In the genomic region with DNA sequence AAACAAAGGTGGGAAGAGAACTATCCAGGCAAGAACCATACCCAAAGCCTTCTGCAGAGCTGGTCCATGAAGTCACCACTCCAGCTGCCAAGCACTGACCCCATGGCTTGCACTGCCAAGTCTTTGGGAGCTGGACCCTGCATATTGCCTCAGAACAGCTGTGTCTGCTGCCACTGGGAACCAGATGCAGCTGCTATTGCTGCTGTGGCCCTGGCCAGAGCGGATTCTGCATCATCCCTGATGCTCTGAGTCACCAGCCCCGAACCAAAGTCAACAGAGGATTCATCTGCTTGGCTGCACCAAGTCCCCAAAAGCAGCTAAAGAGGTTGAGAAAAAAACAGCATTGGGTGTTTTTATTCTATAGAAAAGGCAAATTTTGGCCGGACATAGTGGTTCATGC, we compare ENCODE assay signal across 12 cellular contexts. TPM values are rescaled to one million over a fixed set of nuclear protein-coding genes. Genes with fewer than 3 reads are reported as not detected.
DNase-seq lines count a peak whose midpoint lies in the region; ATAC-seq and TF ChIP-seq lines count a peak whose summit lies in the region.
"Had no signal": no experiment of that assay in that cellular context is flagged by ENCODE, and none has a peak within 500 bp of the region (broad histone marks: within the 10 kb centered on the region; RNA-seq: fewer than 3 reads in every experiment).

No MANE protein-coding gene starts in this region.

- no peak for TF ChIP-seq CTCF in osteocyte (IDR thresholded peaks at IDR 0.05)
- TF ChIP-seq CTCF in hepatocyte (IDR thresholded peaks at IDR 0.05; ENCODE audit: poor library complexity) = no peak

- H3K27me3 ChIP-seq in hepatocyte = no peaks in the 10 kb centered on the region
- H3K27me3 ChIP-seq: right lobe of liver had no signal

- H3K27ac ChIP-seq in hepatocyte = no peak overlapping the region
- H3K27ac ChIP-seq: right lobe of liver had no signal

- H3K9me3 ChIP-seq in hepatocyte (ENCODE audit: low read depth) = no peaks in the 10 kb centered on the region
- H3K9me3 ChIP-seq: right lobe of liver had no signal

- no peak for ATAC-seq in stimulated activated naive CD8-positive, alpha-beta T cell treated with anti-CD3 and anti-CD28 coated beads, Interleukin-15, amount 100 ng/mL, for 72 hours

- H3K36me3 Mint-ChIP-seq in osteocyte (ENCODE audit: unreplicated experiment) = no peaks in the 10 kb centered on the region
- H3K36me3 Mint-ChIP-seq: activated naive CD8-positive, alpha-beta T cell treated with anti-CD3 and anti-CD28 coated beads for 36 hours had no signal

- peak; percentile 98 for DNase-seq in DMS53 (lab: John Stamatoyannopoulos, UW)
- DNase-seq in SHP77 treated with DMSO at 0.1 percent for 48 hours (lab: John Stamatoyannopoulos, UW) = peak; percentile 56
- peak; percentile 95 for DNase-seq in fibroblast of peridontal ligament (ENCODE audit: extremely low read depth)
- DNase-seq in osteocyte (ENCODE audit: extremely low spot score, unreplicated experiment) = no peak
- DNase-seq in stimulated activated naive CD8-positive, alpha-beta T cell treated with anti-CD3 and anti-CD28 coated beads, Interleukin-15, amount 100 ng/mL, for 72 hours = no peak
- no peak for DNase-seq in hepatocyte (ENCODE audit: low spot score)
- no peak for DNase-seq in activated CD4-positive, CD25-positive, alpha-beta regulatory T cell treated with anti-CD3 and anti-CD28 coated beads, Interleukin-2, amount 50 U/mL, for 72 hours
- DNase-seq in NCI-H1092 (lab: John Stamatoyannopoulos, UW) = no peak
- DNase-seq: activated naive CD8-positive, alpha-beta T cell treated with anti-CD3 and anti-CD28 coated beads for 36 hours; NCI-H2107; right lobe of liver had no signal

- no peaks in the 10 kb centered on the region for H3K9me3 Mint-ChIP-seq in osteocyte (ENCODE audit: unreplicated experiment)
- H3K9me3 Mint-ChIP-seq in stimulated activated naive CD8-positive, alpha-beta T cell treated with anti-CD3 and anti-CD28 coated beads, Interleukin-15, amount 100 ng/mL, for 72 hours = no peaks in the 10 kb centered on the region
- H3K9me3 Mint-ChIP-seq: activated naive CD8-positive, alpha-beta T cell treated with anti-CD3 and anti-CD28 coated beads for 36 hours had no signal

- peaks cover 35% of the 10 kb centered on the region for H3K4me1 Mint-ChIP-seq in osteocyte (ENCODE audit: unreplicated experiment)
- no peaks in the 10 kb centered on the region for H3K4me1 Mint-ChIP-seq in stimulated activated naive CD8-positive, alpha-beta T cell treated with anti-CD3 and anti-CD28 coated beads, Interleukin-15, amount 100 ng/mL, for 72 hours
- H3K4me1 Mint-ChIP-seq: activated naive CD8-positive, alpha-beta T cell treated with anti-CD3 and anti-CD28 coated beads for 36 hours had no signal

- no peaks in the 10 kb centered on the region for H3K27me3 Mint-ChIP-seq in osteocyte (ENCODE audit: unreplicated experiment)
- no peaks in the 10 kb centered on the region for H3K27me3 Mint-ChIP-seq in stimulated activated naive CD8-positive, alpha-beta T cell treated with anti-CD3 and anti-CD28 coated beads, Interleukin-15, amount 100 ng/mL, for 72 hours
- H3K27me3 Mint-ChIP-seq: activated naive CD8-positive, alpha-beta T cell treated with anti-CD3 and anti-CD28 coated beads for 36 hours had no signal

- WGBS in hepatocyte (ENCODE audit: low lambda C conversion rate, missing lambda C conversion rate) = 84% methylated on average over 3 of the region's 3 CpGs

- no peaks in the 10 kb centered on the region for H3K36me3 ChIP-seq in hepatocyte (replicated peaks; ENCODE audit: insufficient read depth, low read depth)
- H3K36me3 ChIP-seq: right lobe of liver had no signal

- H3K4me3 ChIP-seq in hepatocyte = no peak overlapping the region
- H3K4me3 ChIP-seq: right lobe of liver had no signal

- H3K4me2 ChIP-seq in hepatocyte = no peak overlapping the region

- no peaks in the 10 kb centered on the region for H3K9me2 ChIP-seq in hepatocyte (replicated peaks; ENCODE audit: insufficient read depth)

- no peak overlapping the region for H3K4me3 Mint-ChIP-seq in osteocyte (ENCODE audit: unreplicated experiment)
- no peak overlapping the region for H3K4me3 Mint-ChIP-seq in stimulated activated naive CD8-positive, alpha-beta T cell treated with anti-CD3 and anti-CD28 coated beads, Interleukin-15, amount 100 ng/mL, for 72 hours
- H3K4me3 Mint-ChIP-seq: activated naive CD8-positive, alpha-beta T cell treated with anti-CD3 and anti-CD28 coated beads for 36 hours had no signal

- H3K27ac Mint-ChIP-seq in osteocyte (ENCODE audit: unreplicated experiment) = peak overlapping the region; percentile 6
- no peak overlapping the region for H3K27ac Mint-ChIP-seq in stimulated activated naive CD8-positive, alpha-beta T cell treated with anti-CD3 and anti-CD28 coated beads, Interleukin-15, amount 100 ng/mL, for 72 hours
- H3K27ac Mint-ChIP-seq: activated naive CD8-positive, alpha-beta T cell treated with anti-CD3 and anti-CD28 coated beads for 36 hours had no signal

- no peaks in the 10 kb centered on the region for H4K20me1 ChIP-seq in hepatocyte (ENCODE audit: insufficient read depth, poor library complexity, severe bottlenecking)

- H3K4me1 ChIP-seq in hepatocyte (ENCODE audit: insufficient read depth) = no peaks in the 10 kb centered on the region

- H2AFZ ChIP-seq in hepatocyte = no peak overlapping the region

- no peaks in the 10 kb centered on the region for H3K79me2 ChIP-seq in hepatocyte

RNA-seq across cellular contexts. Expression of gene GSAP, which starts 39.2 kb away (rescaled TPM):
- 0.83 and 0.84 TPM in 2 replicates for total RNA-seq in osteocyte
- total RNA-seq in hepatocyte = 11.1 and 16.3 TPM in 2 replicates
- polyA plus RNA-seq in hepatocyte = 9.3 and 9.9 TPM in 2 replicates
- total RNA-seq: G401 had no signal

Comparison
In these comparisons a context has a peak if more than half of its experiments do, and no peak if none do; other contexts are left out.
1. DNase-seq: peak in DMS53 (single experiment), SHP77 treated with DMSO at 0.1 percent for 48 hours (single experiment) and fibroblast of peridontal ligament (single experiment); none in osteocyte (single experiment), stimulated activated naive CD8-positive, alpha-beta T cell treated with anti-CD3 and anti-CD28 coated beads, Interleukin-15, amount 100 ng/mL, for 72 hours (0 of 2), hepatocyte (single experiment), activated CD4-positive, CD25-positive, alpha-beta regulatory T cell treated with anti-CD3 and anti-CD28 coated beads, Interleukin-2, amount 50 U/mL, for 72 hours (single experiment) and NCI-H1092 (single experiment).